ENCODE assay signal across 1 cellular context in the genomic region with DNA sequence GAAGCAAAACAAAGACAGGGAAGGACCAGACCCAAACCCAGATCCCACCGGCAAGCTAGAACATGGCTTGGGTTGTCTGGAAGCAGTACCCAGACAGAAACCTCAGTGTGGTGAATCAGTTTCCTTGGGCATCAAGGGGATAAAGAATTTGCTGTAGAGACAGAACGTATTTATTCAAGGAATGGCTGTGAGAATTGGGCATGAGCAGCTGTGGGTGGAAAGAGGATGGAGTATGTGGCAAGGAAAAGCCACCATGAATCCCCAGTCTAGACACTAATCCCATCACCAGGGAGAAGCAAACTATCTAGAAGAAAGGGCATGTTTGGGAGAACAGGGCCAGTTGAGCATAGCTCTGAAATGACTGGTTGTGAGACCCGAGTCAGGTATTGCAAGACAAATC.
TF ChIP-seq lines count a peak whose summit lies in the region.

No MANE protein-coding gene starts in this region.

TF ChIP-seq in IMR-90, 13 proteins besides CTCF, POLR2A, EP300 and RAD21 (continued from another document):
- TF ChIP-seq, protein P1, sequence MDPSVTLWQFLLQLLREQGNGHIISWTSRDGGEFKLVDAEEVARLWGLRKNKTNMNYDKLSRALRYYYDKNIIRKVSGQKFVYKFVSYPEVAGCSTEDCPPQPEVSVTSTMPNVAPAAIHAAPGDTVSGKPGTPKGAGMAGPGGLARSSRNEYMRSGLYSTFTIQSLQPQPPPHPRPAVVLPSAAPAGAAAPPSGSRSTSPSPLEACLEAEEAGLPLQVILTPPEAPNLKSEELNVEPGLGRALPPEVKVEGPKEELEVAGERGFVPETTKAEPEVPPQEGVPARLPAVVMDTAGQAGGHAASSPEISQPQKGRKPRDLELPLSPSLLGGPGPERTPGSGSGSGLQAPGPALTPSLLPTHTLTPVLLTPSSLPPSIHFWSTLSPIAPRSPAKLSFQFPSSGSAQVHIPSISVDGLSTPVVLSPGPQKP (IDR thresholded peaks at IDR 0.05; ENCODE audit: borderline replicate concordance, low read depth, low read length) = no peak
- TF ChIP-seq RFX5 (IDR thresholded peaks at IDR 0.05; ENCODE audit: low read depth, low read length) = no peak
- no peak for TF ChIP-seq MXI1 (IDR thresholded peaks at IDR 0.05; ENCODE audit: borderline replicate concordance, low read depth, low read length)
